15 cellular contexts compared by ENCODE assay signal in genomic region chr14:64930085-64930843, GRCh38. TPM values are rescaled to one million over a fixed set of nuclear protein-coding genes. Genes with fewer than 3 reads are reported as not detected.
DNase-seq lines count a peak whose midpoint lies in the region; ATAC-seq and TF ChIP-seq lines count a peak whose summit lies in the region.
"Had no signal": no experiment of that assay in that cellular context is flagged by ENCODE, and none has a peak within 500 bp of the region (broad histone marks: within the 10 kb centered on the region; RNA-seq: fewer than 3 reads in every experiment).

No MANE protein-coding gene starts in this region.

- peak overlapping the region; percentile 71 for H3K27ac ChIP-seq in CD4-positive, alpha-beta T cell (ENCODE audit: low read depth, low read length)
- H3K27ac ChIP-seq in SK-N-SH (ENCODE audit: low read depth in 2 of 2, low read length in 1 of 2) = peak overlapping the region; percentile 23 to 67; a peak in 3 of 4 replicates
- H3K27ac ChIP-seq in gastroesophageal sphincter = peak overlapping the region; percentile 45 to 69 (median 56)
- H3K27ac ChIP-seq: WERI-Rb-1 had no signal

- POLR2A ChIA-PET in CD4-positive, alpha-beta T cell (lab: Charles Lee) = interaction anchor here (0.6 to 2.5 kb wide), 2 partner anchors 9 to 16 kb away, joined by 3 to 15 read pairs; partner anchors contain the start of gene CHURC1
- POLR2A ChIA-PET in SK-N-SH (lab: Yijun Ruan, JAX) (no interaction called here), Caco-2 (lab: Charles Lee) (no interaction called here)
- POLR2A ChIA-PET in naive thymus-derived CD8-positive, alpha-beta T cell (lab: Charles Lee) = interaction anchor here (0.6 to 1.3 kb wide), 2 partner anchors 15 to 44 kb away, joined by 4 to 5 read pairs; no protein-coding TSS in a partner anchor

- H2AFZ ChIP-seq in SK-N-SH (ENCODE audit: low read depth) = no peak overlapping the region

- no peaks in the 10 kb centered on the region for H3K27me3 Mint-ChIP-seq in CD4-positive, alpha-beta T cell
- no peaks in the 10 kb centered on the region for H3K27me3 Mint-ChIP-seq in naive thymus-derived CD8-positive, alpha-beta T cell
- no peaks in the 10 kb centered on the region for H3K27me3 Mint-ChIP-seq in Caco-2 (ENCODE audit: insufficient read depth, unreplicated experiment)
- H3K27me3 Mint-ChIP-seq: central memory CD8-positive, alpha-beta T cell had no signal

- no TSS peak for BruUV-seq in Caco-2 (replicated peaks; lab: Mats Ljungman, UMichigan)

- TF ChIP-seq CTCF in CD4-positive, alpha-beta T cell (IDR thresholded peaks at IDR 0.05) = no peak
- no peak for TF ChIP-seq CTCF in SK-N-SH (IDR thresholded peaks at IDR 0.05)
- no peak for TF ChIP-seq CTCF in gastroesophageal sphincter (IDR thresholded peaks at IDR 0.05)
- no peak for TF ChIP-seq CTCF in Caco-2 (IDR thresholded peaks at IDR 0.05; ENCODE audit: insufficient read depth in 1 of 2, low read depth in 1 of 2, low read length in 1 of 2, severe bottlenecking in 1 of 2, unreplicated experiment in 1 of 2)

- no peaks in the 10 kb centered on the region for H3K9me2 ChIP-seq in SK-N-SH

- CTCF ChIA-PET in CD4-positive, alpha-beta T cell (lab: Charles Lee) = interaction anchor here (1.0 kb wide), 1 partner anchor 54 kb away, joined by 3 read pairs; no protein-coding TSS in a partner anchor
- CTCF ChIA-PET in SK-N-SH (lab: Yijun Ruan, JAX) (no interaction called here), Caco-2 (lab: Charles Lee) (no interaction called here)

- H3K9me3 ChIP-seq in CD4-positive, alpha-beta T cell (ENCODE audit: control insufficient read depth, low read length) = no peaks in the 10 kb centered on the region
- no peaks in the 10 kb centered on the region for H3K9me3 ChIP-seq in SK-N-SH
- no peaks in the 10 kb centered on the region for H3K9me3 ChIP-seq in gastroesophageal sphincter
- no peaks in the 10 kb centered on the region for H3K9me3 ChIP-seq in Caco-2

- peaks cover 18% of the 10 kb centered on the region for H3K4me1 Mint-ChIP-seq in CD4-positive, alpha-beta T cell (ENCODE audit: low read depth)
- peaks cover 16 to 65% (median 24%) of the 10 kb centered on the region in 4 donors for H3K4me1 Mint-ChIP-seq in naive thymus-derived CD8-positive, alpha-beta T cell
- H3K4me1 Mint-ChIP-seq in Caco-2 (ENCODE audit: low read depth, unreplicated experiment) = peaks cover 6% of the 10 kb centered on the region

- intact Hi-C loops in CD4-positive, alpha-beta T cell (cut with DNase I, micrococcal nuclease) = no loop called here
- intact Hi-C loops in Caco-2 (cut with micrococcal nuclease; ENCODE audit: unreplicated experiment) = no loop called here

- no peaks in the 10 kb centered on the region for H3K27me3 ChIP-seq in CD4-positive, alpha-beta T cell (ENCODE audit: control insufficient read depth, insufficient read depth, low read length)
- no peaks in the 10 kb centered on the region for H3K27me3 ChIP-seq in SK-N-SH (ENCODE audit: insufficient read depth)
- H3K27me3 ChIP-seq in gastroesophageal sphincter = no peaks in the 10 kb centered on the region
- no peaks in the 10 kb centered on the region for H3K27me3 ChIP-seq in Caco-2 (replicated peaks; ENCODE audit: control insufficient read depth, insufficient read depth, low read length)

- H3K36me3 ChIP-seq in SK-N-SH (replicated peaks in 1 of 2; ENCODE audit: control insufficient read depth in 1 of 2, insufficient read depth in 2 of 2, low read length in 1 of 2) (peaks cover 72 to 76% of the 10 kb centered on the region in 2 experiments), gastroesophageal sphincter (peaks cover 0 to 84% of the 10 kb centered on the region in 2 donors), Caco-2 (ENCODE audit: control insufficient read depth, insufficient read depth, low read length) (peaks cover 2% of the 10 kb centered on the region)

- peaks cover 0 to 5% of the 10 kb centered on the region in 2 experiments; a peak in 3 of 4 replicates for H3K4me1 ChIP-seq in SK-N-SH (ENCODE audit: control insufficient read depth in 1 of 2, insufficient read depth in 2 of 2, low read depth in 1 of 2, low read length in 1 of 2)
- peaks cover 0 to 38% (median 15%) of the 10 kb centered on the region in 3 donors for H3K4me1 ChIP-seq in gastroesophageal sphincter
- H3K4me1 ChIP-seq in Caco-2 = peaks cover 7% of the 10 kb centered on the region

- peaks cover 13% of the 10 kb centered on the region for H3K79me2 ChIP-seq in SK-N-SH (ENCODE audit: insufficient read depth)

- TF ChIP-seq RAD21 in SK-N-SH (IDR thresholded peaks at IDR 0.05; ENCODE audit: low read length) = no peak

- peak overlapping the region; percentile 35 for H3K4me3 Mint-ChIP-seq in CD4-positive, alpha-beta T cell
- H3K4me3 Mint-ChIP-seq in naive thymus-derived CD8-positive, alpha-beta T cell = peak overlapping the region in 7 of 10 donors; percentile 22 to 65 (median 59)
- no peak overlapping the region for H3K4me3 Mint-ChIP-seq in Caco-2 (ENCODE audit: unreplicated experiment)
- H3K4me3 Mint-ChIP-seq: central memory CD8-positive, alpha-beta T cell had no signal

- TF ChIP-seq EP300 in SK-N-SH (IDR thresholded peaks at IDR 0.05; ENCODE audit: borderline replicate concordance in 1 of 2, low read depth in 1 of 2, low read length in 1 of 2) (no peak), gastroesophageal sphincter (IDR thresholded peaks at IDR 0.05) (no peak)

- H3K36me3 Mint-ChIP-seq in CD4-positive, alpha-beta T cell (ENCODE audit: low read depth) = peaks cover 72% of the 10 kb centered on the region
- H3K36me3 Mint-ChIP-seq in naive thymus-derived CD8-positive, alpha-beta T cell = peaks cover 15 to 63% (median 50%) of the 10 kb centered on the region in 3 donors
- peaks cover 26% of the 10 kb centered on the region for H3K36me3 Mint-ChIP-seq in Caco-2 (ENCODE audit: insufficient read depth, unreplicated experiment)

- H3K4me3 ChIP-seq in SK-N-SH (ENCODE audit: low read depth in 2 of 2, low read length in 1 of 2) (no peak overlapping the region), gastroesophageal sphincter (no peak overlapping the region), Caco-2 (ENCODE audit: low read depth, low read length) (no peak overlapping the region)

- no peak for ATAC-seq in CD4-positive, alpha-beta T cell (ENCODE audit: poor library complexity)
- peak; percentile 74 for ATAC-seq in gastroesophageal sphincter
- no peak for ATAC-seq in naive thymus-derived CD8-positive, alpha-beta T cell

- DNase-seq in CD4-positive, alpha-beta T cell = no peak
- DNase-seq in SK-N-SH = no peak
- DNase-seq in naive thymus-derived CD8-positive, alpha-beta T cell = no peak
- no peak for DNase-seq in NCI-H748 (lab: John Stamatoyannopoulos, UW; ENCODE audit: unreplicated experiment)
- DNase-seq in Caco-2 = no peak
- no peak for DNase-seq in mucosa of gallbladder (ENCODE audit: low spot score)
- no peak for DNase-seq in hepatic stellate cell (ENCODE audit: low spot score)
- DNase-seq: C1 segment of cervical spinal cord, mesendoderm, NCI-H187 treated with DMSO at 0.1 percent for 48 hours, NCI-H748 treated with DMSO at 0.1 percent for 48 hours, WERI-Rb-1 had no signal

- H3K9ac ChIP-seq in SK-N-SH = no peak overlapping the region

- no peak for TF ChIP-seq POLR2A in gastroesophageal sphincter (IDR thresholded peaks at IDR 0.05)

- WGBS in SK-N-SH (ENCODE audit: low lambda C conversion rate) = 59% methylated on average over 3 of the region's 3 CpGs
- WGBS in gastroesophageal sphincter (ENCODE audit: low coverage in 1 of 2), 2 donors = 40 to 50% methylated on average over 3 of the region's 3 CpGs

- H4K20me1 ChIP-seq in SK-N-SH (ENCODE audit: insufficient read depth) = no peaks in the 10 kb centered on the region

- no peak overlapping the region for H3K4me2 ChIP-seq in SK-N-SH

- no peaks in the 10 kb centered on the region for H3K9me3 Mint-ChIP-seq in CD4-positive, alpha-beta T cell
- H3K9me3 Mint-ChIP-seq in naive thymus-derived CD8-positive, alpha-beta T cell = peaks cover 0 to 2% (median 0%) of the 10 kb centered on the region in 9 donors
- H3K9me3 Mint-ChIP-seq in Caco-2 (ENCODE audit: unreplicated experiment) = no peaks in the 10 kb centered on the region
- H3K9me3 Mint-ChIP-seq: central memory CD8-positive, alpha-beta T cell had no signal

- peaks cover 5% of the 10 kb centered on the region for H3F3A ChIP-seq in SK-N-SH (replicated peaks; ENCODE audit: insufficient read depth)

- no peak overlapping the region for H3K27ac Mint-ChIP-seq in CD4-positive, alpha-beta T cell
- peak overlapping the region in 5 of 10 donors; percentile 84 to 90 (median 88) for H3K27ac Mint-ChIP-seq in naive thymus-derived CD8-positive, alpha-beta T cell
- H3K27ac Mint-ChIP-seq in Caco-2 (ENCODE audit: unreplicated experiment) = no peak overlapping the region

RNA-seq across cellular contexts. Expression of gene GPX2, which starts 12.3 kb away (rescaled TPM):
- not detected for total RNA-seq in CD4-positive, alpha-beta T cell
- polyA plus RNA-seq in SK-N-SH (2012; rRNA removed) = not detected in 2 replicates
- polyA plus RNA-seq in SK-N-SH (2012; cell fraction: cytosol; rRNA removed) = not detected in 2 replicates
- not detected in 2 replicates for polyA plus RNA-seq in SK-N-SH (2012; cell fraction: nucleus; rRNA removed)
- total RNA-seq in gastroesophageal sphincter (10 to 100 TPM in 1 of 4 donors, 1 to 10 TPM in 1, under 1 TPM in 1, not detected in 1; 0.93 to 10.6 (median 1.4) TPM), Caco-2 (2022) (39.3 and 48.1 TPM in 2 replicates), mucosa of gallbladder (617 TPM)
- not detected for total RNA-seq in naive thymus-derived CD8-positive, alpha-beta T cell
- polyA plus RNA-seq in naive thymus-derived CD8-positive, alpha-beta T cell = under 1 TPM in 1 of 3 donors, not detected in 2; 0.29 TPM
- total RNA-seq: pulmonary artery endothelial cell had no signal

RNA-seq across cellular contexts. Expression of gene CHURC1, which starts 16.0 kb away (rescaled TPM):
- total RNA-seq in CD4-positive, alpha-beta T cell = 10 to 100 TPM; 50.1 to 54.0 TPM
- 66.8 and 74.8 TPM in 2 replicates for polyA plus RNA-seq in SK-N-SH (2012; rRNA removed)
- 90.1 and 147 TPM in 2 replicates for polyA plus RNA-seq in SK-N-SH (2012; cell fraction: cytosol; rRNA removed)
- polyA plus RNA-seq in SK-N-SH (2012; cell fraction: nucleus; rRNA removed) = 30.3 and 44.6 TPM in 2 replicates
- total RNA-seq in gastroesophageal sphincter = 100 to 1,000 TPM in 3 of 4 donors, 10 to 100 TPM in 1; 88.0 to 183 (median 114) TPM
- total RNA-seq in naive thymus-derived CD8-positive, alpha-beta T cell = 100 to 1,000 TPM in 1 of 2 experiments, 10 to 100 TPM in 1; 99.9 to 104 TPM
- polyA plus RNA-seq in naive thymus-derived CD8-positive, alpha-beta T cell = 100 to 1,000 TPM; 122 to 166 (median 148) TPM
- 51.3 and 52.6 TPM in 2 replicates for total RNA-seq in Caco-2 (2022)
- total RNA-seq in mucosa of gallbladder = 58.7 TPM

RNA-seq across cellular contexts. Expression of gene RAB15, which starts 41.9 kb away (rescaled TPM):
- 1 to 10 TPM; 2.6 to 3.8 TPM for total RNA-seq in CD4-positive, alpha-beta T cell
- 14.2 and 14.8 TPM in 2 replicates for polyA plus RNA-seq in SK-N-SH (2012; rRNA removed)
- polyA plus RNA-seq in SK-N-SH (2012; cell fraction: cytosol; rRNA removed) = 10.6 and 12.3 TPM in 2 replicates
- polyA plus RNA-seq in SK-N-SH (2012; cell fraction: nucleus; rRNA removed) = 31.4 and 35.1 TPM in 2 replicates
- total RNA-seq in gastroesophageal sphincter = 10 to 100 TPM in 1 of 4 donors, 1 to 10 TPM in 3; 2.5 to 10.0 (median 5.6) TPM
- 1 to 10 TPM; 4.7 TPM for total RNA-seq in naive thymus-derived CD8-positive, alpha-beta T cell
- 10 to 100 TPM in 1 of 3 donors, 1 to 10 TPM in 2; 3.9 to 11.9 (median 4.2) TPM for polyA plus RNA-seq in naive thymus-derived CD8-positive, alpha-beta T cell
- 69.5 and 92.5 TPM in 2 replicates for total RNA-seq in Caco-2 (2022)
- total RNA-seq in mucosa of gallbladder = 16.5 TPM

RNA-seq across cellular contexts. Expression of gene SPTB, which starts 50.6 kb away (rescaled TPM):
- total RNA-seq in CD4-positive, alpha-beta T cell = under 1 TPM; 0.03 to 0.08 TPM
- 0.15 and 0.24 TPM in 2 replicates for polyA plus RNA-seq in SK-N-SH (2012; rRNA removed)
- polyA plus RNA-seq in SK-N-SH (2012; cell fraction: cytosol; rRNA removed) = 0.08 TPM in 2 replicates
- 0.31 and 0.53 TPM in 2 replicates for polyA plus RNA-seq in SK-N-SH (2012; cell fraction: nucleus; rRNA removed)
- total RNA-seq in gastroesophageal sphincter = 1 to 10 TPM in 2 of 4 donors, under 1 TPM in 2; 0.62 to 3.1 (median 1.0) TPM
- under 1 TPM in 1 of 2 experiments, not detected in 1; 0.14 TPM for total RNA-seq in naive thymus-derived CD8-positive, alpha-beta T cell
- not detected for polyA plus RNA-seq in naive thymus-derived CD8-positive, alpha-beta T cell
- total RNA-seq in Caco-2 (2022) = 1.6 and 1.7 TPM in 2 replicates
- total RNA-seq in mucosa of gallbladder = 3.1 TPM

RNA-seq across cellular contexts. Expression of gene FNTB, which starts 56.4 kb away (rescaled TPM):
- 1 to 10 TPM; 7.5 to 7.9 TPM for total RNA-seq in CD4-positive, alpha-beta T cell
- polyA plus RNA-seq in SK-N-SH (2012; rRNA removed) = 18.4 and 19.8 TPM in 2 replicates
- polyA plus RNA-seq in SK-N-SH (2012; cell fraction: cytosol; rRNA removed) = 10.4 and 14.4 TPM in 2 replicates
- 25.6 and 28.8 TPM in 2 replicates for polyA plus RNA-seq in SK-N-SH (2012; cell fraction: nucleus; rRNA removed)
- 10 to 100 TPM; 12.5 to 22.7 (median 17.2) TPM for total RNA-seq in gastroesophageal sphincter
- 1 to 10 TPM; 9.5 to 9.9 TPM for total RNA-seq in naive thymus-derived CD8-positive, alpha-beta T cell
- 1 to 10 TPM; 2.0 to 7.7 (median 4.2) TPM for polyA plus RNA-seq in naive thymus-derived CD8-positive, alpha-beta T cell
- 20.6 and 21.2 TPM in 2 replicates for total RNA-seq in Caco-2 (2022)
- 16.7 TPM for total RNA-seq in mucosa of gallbladder

Comparison
In these comparisons a context has a peak if more than half of its experiments do, and no peak if none do; other contexts are left out.
1. RNA of gene GPX2, which starts 12.3 kb away (total RNA-seq): 617 TPM in mucosa of gallbladder (single experiment); 39.3 to 48.1 TPM in Caco-2, 0.93 to 10.6 TPM in gastroesophageal sphincter, not detected in naive thymus-derived CD8-positive, alpha-beta T cell and not detected in CD4-positive, alpha-beta T cell; every median in the first group is over 10 times any median in the second.
2. POLR2A ChIA-PET loops: an anchor here in CD4-positive, alpha-beta T cell (0.6 to 2.5 kb wide) and naive thymus-derived CD8-positive, alpha-beta T cell (0.6 to 1.3 kb wide); none called in SK-N-SH and Caco-2.
3. Peak in every context shown above with its lines, with median percentiles within 50 percentile points of each other: H3K27ac ChIP-seq.